15 cellular contexts compared by ENCODE assay signal in genomic region chr16:86002178-86002577, GRCh38.
A peak's percentile ranks its signal among the peaks of the same experiment; 100 is the strongest.
DNase-seq lines count a peak whose midpoint lies in the region; ATAC-seq lines count a peak whose summit lies in the region.
"Had no signal": no experiment of that assay in that cellular context is flagged by ENCODE, and none has a peak within 500 bp of the region (broad histone marks: within the 10 kb centered on the region; RNA-seq: fewer than 3 reads in every experiment).

No MANE protein-coding gene starts in this region.

- peak; percentile 28 for DNase-seq in activated CD8-positive, alpha-beta memory T cell treated with anti-CD3 and anti-CD28 coated beads for 24 hours
- no peak for DNase-seq in activated CD8-positive, alpha-beta memory T cell treated with anti-CD3 and anti-CD28 coated beads, Interleukin-2, amount 50 U/mL, for 48 hours
- no peak for DNase-seq in stimulated activated naive B cell treated with anti-CD40 and anti-IgM and Interleukin-4, amounts not matched to agents 10 μg/mL and 1 μg/mL and 100 μg/mL, for 72 hours
- DNase-seq in dedifferentiated amniotic fluid mesenchymal stem cell (ENCODE audit: extremely low spot score) (no peak), kidney tubule cell (ENCODE audit: low spot score) (no peak), SIG-M5 (lab: John Stamatoyannopoulos, UW) (no peak)
- DNase-seq: activated naive CD8-positive, alpha-beta T cell treated with anti-CD3 and anti-CD28 coated beads for 36 hours; caudate nucleus; heart left ventricle; left ventricle myocardium superior; NCI-H524 treated with DMSO at 0.1 percent for 48 hours; transverse colon had no signal

- peak overlapping the region; percentile 88 for H3K27ac Mint-ChIP-seq in stimulated activated naive B cell treated with anti-CD40 and anti-IgM and Interleukin-4, amounts not matched to agents 10 μg/mL and 1 μg/mL and 100 μg/mL, for 72 hours
- H3K27ac Mint-ChIP-seq: activated naive CD8-positive, alpha-beta T cell treated with anti-CD3 and anti-CD28 coated beads for 36 hours had no signal

- H3K36me3 Mint-ChIP-seq in stimulated activated naive B cell treated with anti-CD40 and anti-IgM and Interleukin-4, amounts not matched to agents 10 μg/mL and 1 μg/mL and 100 μg/mL, for 72 hours, result peaks cover 0 to 4% of the 10 kb centered on the region in 2 donors
- H3K36me3 Mint-ChIP-seq: activated naive CD8-positive, alpha-beta T cell treated with anti-CD3 and anti-CD28 coated beads for 36 hours had no signal

- H3K4me1 Mint-ChIP-seq in stimulated activated naive B cell treated with anti-CD40 and anti-IgM and Interleukin-4, amounts not matched to agents 10 μg/mL and 1 μg/mL and 100 μg/mL, for 72 hours, result peaks cover 26 to 40% of the 10 kb centered on the region in 2 donors

- peak; percentile 76 for ATAC-seq in HG02588 (IDR thresholded peaks at IDR 0.05; ENCODE audit: unreplicated experiment)
- peak; percentile 71 for ATAC-seq in HG03442 (IDR thresholded peaks at IDR 0.05; ENCODE audit: unreplicated experiment)
- ATAC-seq in stimulated activated naive B cell treated with anti-CD40 and anti-IgM and Interleukin-4, amounts not matched to agents 10 μg/mL and 1 μg/mL and 100 μg/mL, for 72 hours (replicated peaks), result peak; percentile 42 to 50
- ATAC-seq: heart left ventricle, HepG2, left ventricle myocardium superior had no signal

- H3K9me3 Mint-ChIP-seq in stimulated activated naive B cell treated with anti-CD40 and anti-IgM and Interleukin-4, amounts not matched to agents 10 μg/mL and 1 μg/mL and 100 μg/mL, for 72 hours, result peaks cover 0 to 1% of the 10 kb centered on the region in 2 donors

- H3K4me3 Mint-ChIP-seq in stimulated activated naive B cell treated with anti-CD40 and anti-IgM and Interleukin-4, amounts not matched to agents 10 μg/mL and 1 μg/mL and 100 μg/mL, for 72 hours, result no peak overlapping the region
- H3K4me3 Mint-ChIP-seq: activated naive CD8-positive, alpha-beta T cell treated with anti-CD3 and anti-CD28 coated beads for 36 hours had no signal

- H3K27me3 Mint-ChIP-seq in stimulated activated naive B cell treated with anti-CD40 and anti-IgM and Interleukin-4, amounts not matched to agents 10 μg/mL and 1 μg/mL and 100 μg/mL, for 72 hours, result no peaks in the 10 kb centered on the region
